ENCODE assay signal across 21 cellular contexts in the genomic region with DNA sequence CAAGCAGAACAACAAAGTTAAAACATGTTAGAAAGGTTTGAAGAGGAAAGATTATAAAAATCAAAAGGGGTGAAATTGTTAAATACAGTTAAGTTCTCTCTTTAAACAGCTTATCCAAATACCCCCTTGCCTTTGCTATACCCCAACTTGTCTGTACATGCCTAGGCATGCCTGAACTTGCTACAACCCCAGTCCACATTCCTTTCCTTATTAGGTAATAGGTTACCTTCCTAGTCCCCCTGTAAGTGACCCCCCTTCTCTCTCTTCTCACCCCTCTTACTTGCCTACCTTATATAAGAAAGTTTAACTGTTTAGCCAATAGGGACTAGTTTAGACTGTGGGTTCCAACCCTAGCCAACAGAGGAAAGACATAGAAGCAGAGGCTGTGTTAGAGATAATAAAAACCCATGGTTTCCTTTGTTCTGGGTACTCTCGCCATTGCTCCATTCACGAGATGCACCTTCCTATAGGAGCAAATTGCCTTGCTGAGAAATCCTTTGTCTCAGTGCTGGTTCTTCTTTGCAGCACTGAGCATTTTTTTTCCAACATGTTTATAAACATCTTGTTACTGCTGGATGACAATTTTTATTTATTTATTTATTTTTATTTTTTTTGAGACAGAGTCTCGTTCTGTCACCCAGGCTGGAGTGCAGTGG.
"Had no signal": no experiment of that assay in that cellular context is flagged by ENCODE, and none has a peak within 500 bp of the region (broad histone marks: within the 10 kb centered on the region; RNA-seq: fewer than 3 reads in every experiment).

No MANE protein-coding gene starts in this region.

- H3K27ac Mint-ChIP-seq: activated CD4-positive, alpha-beta T cell treated with anti-CD3 and anti-CD28 coated beads, Interleukin-2, amount 10 ng/mL, durations not matched to agents 24 days and 14 days; activated CD8-positive, alpha-beta T cell treated with anti-CD3 and anti-CD28 coated beads for 36 hours; activated naive CD4-positive, alpha-beta T cell treated with anti-CD3 and anti-CD28 coated beads, Interleukin-2, amount 50 U/mL, for 24 hours; dendritic cell treated with granulocyte-macrophage colony-stimulating factor and Interleukin-4, amounts not matched to agents 40 ng/mL and 50 ng/mL, for 4 days; nephron; T-cell had no signal

- H3K27me3 Mint-ChIP-seq: activated CD4-positive, alpha-beta T cell treated with anti-CD3 and anti-CD28 coated beads, Interleukin-2, amount 10 ng/mL, durations not matched to agents 24 days and 14 days; activated naive CD4-positive, alpha-beta T cell treated with anti-CD3 and anti-CD28 coated beads, Interleukin-2, amount 50 U/mL, for 24 hours; dendritic cell treated with granulocyte-macrophage colony-stimulating factor and Interleukin-4, amounts not matched to agents 40 ng/mL and 50 ng/mL, for 4 days; T-cell had no signal

- ATAC-seq: activated CD8-positive, alpha-beta T cell treated with anti-CD3 and anti-CD28 coated beads for 36 hours; left lobe of liver; T-cell had no signal

- H3K4me1 ChIP-seq: esophagus squamous epithelium, transverse colon had no signal

- H3K9me3 ChIP-seq: transverse colon had no signal

- H3K27me3 ChIP-seq: cardiac muscle cell, esophagus squamous epithelium, transverse colon had no signal

- H3K4me3 Mint-ChIP-seq: activated CD4-positive, alpha-beta T cell treated with anti-CD3 and anti-CD28 coated beads, Interleukin-2, amount 10 ng/mL, durations not matched to agents 24 days and 14 days; activated CD8-positive, alpha-beta T cell treated with anti-CD3 and anti-CD28 coated beads for 36 hours; activated naive CD4-positive, alpha-beta T cell treated with anti-CD3 and anti-CD28 coated beads, Interleukin-2, amount 50 U/mL, for 24 hours; dendritic cell treated with granulocyte-macrophage colony-stimulating factor and Interleukin-4, amounts not matched to agents 40 ng/mL and 50 ng/mL, for 4 days; nephron; T-cell had no signal

- H3K36me3 Mint-ChIP-seq: T-cell had no signal

- DNase-seq: activated CD4-positive, alpha-beta T cell treated with anti-CD3 and anti-CD28 coated beads, Interleukin-2, amount 10 ng/mL, durations not matched to agents 24 days and 14 days; activated CD8-positive, alpha-beta T cell treated with anti-CD3 and anti-CD28 coated beads for 36 hours; activated gamma-delta T cell; activated T-cell treated with anti-CD3 and anti-CD28 coated beads, Interleukin-2, amount 50 U/mL, for 48 hours; effector memory CD4-positive, alpha-beta T cell; esophagus squamous epithelium; hippocampal formation; kidney; midbrain; occipital lobe; posterior cingulate gyrus; stimulated activated CD4-positive, alpha-beta T cell treated with anti-CD3 and anti-CD28 coated beads, Interleukin-12 subunit alpha, Interleukin-12 subunit beta, amount 100 ng/mL, for 4 hours; stimulated activated CD4-positive, alpha-beta T cell treated with anti-CD3 and anti-CD28 coated beads, Interleukin-1b, Interleukin-23, amount 100 ng/mL, for 48 hours; stimulated activated naive CD4-positive, alpha-beta T cell treated with Interleukin-2 at 50 U/mL for 16 hours; T-cell; transverse colon had no signal

- H3K27ac ChIP-seq: cardiac muscle cell, esophagus squamous epithelium, transverse colon had no signal

- H3K4me1 Mint-ChIP-seq: activated CD4-positive, alpha-beta T cell treated with anti-CD3 and anti-CD28 coated beads, Interleukin-2, amount 10 ng/mL, durations not matched to agents 24 days and 14 days; nephron had no signal
